Comparison of ENCODE assay signal across 26 cellular contexts in the genomic region with DNA sequence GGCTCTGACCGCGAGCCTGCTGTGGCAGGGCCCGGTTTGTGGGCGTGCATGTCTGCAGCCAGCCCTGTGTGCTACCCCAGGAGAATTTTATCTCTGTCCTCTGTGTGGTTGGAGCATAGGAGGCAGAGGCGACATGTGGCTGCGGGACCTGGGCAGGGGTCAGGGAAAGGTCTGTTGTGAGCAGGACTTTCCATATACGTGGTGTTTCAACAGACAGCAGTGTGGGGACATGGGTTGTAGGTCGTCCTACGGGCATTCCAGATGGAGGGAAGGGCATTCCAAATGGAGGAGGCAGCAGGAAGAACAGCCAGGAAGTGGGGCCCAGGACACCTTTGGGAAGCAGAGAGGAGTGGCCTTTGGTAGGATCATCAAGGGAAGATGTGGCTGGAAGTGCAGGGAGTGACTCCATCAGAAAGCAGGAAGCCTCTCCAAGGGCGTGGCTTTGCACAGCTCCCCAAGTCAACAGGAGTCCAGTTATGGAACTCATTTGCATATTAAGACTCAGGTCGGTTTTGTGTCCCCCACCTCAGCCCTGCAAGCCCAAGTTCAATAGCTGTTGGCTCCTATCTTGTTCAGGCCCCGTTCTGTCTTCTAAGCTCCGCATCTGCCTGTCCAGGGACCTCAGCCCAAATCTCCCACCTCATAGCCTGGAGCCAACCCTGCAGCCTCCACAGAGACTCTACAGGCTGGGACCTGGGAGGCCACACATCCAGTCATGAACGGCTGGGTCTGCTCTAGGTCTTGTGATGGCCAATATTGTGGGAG.
DNase-seq lines count a peak whose midpoint lies in the region; ATAC-seq, FAIRE-seq and TF ChIP-seq lines count a peak whose summit lies in the region.
"Had no signal": no experiment of that assay in that cellular context is flagged by ENCODE, and none has a peak within 500 bp of the region (broad histone marks: within the 10 kb centered on the region; RNA-seq: fewer than 3 reads in every experiment).

No MANE protein-coding gene starts in this region.

- no peak overlapping the region for H3K27ac ChIP-seq in BLaER1 treated with 17β-estradiol and CSF1 and Interleukin-3, amounts not matched to agents 10 nM and 100 nM
- H3K27ac ChIP-seq in esophagus muscularis mucosa (replicated peaks in 1 of 4) (no peak overlapping the region), smooth muscle cell (ENCODE audit: low read depth) (peak overlapping the region; percentile 20)
- H3K27ac ChIP-seq: breast epithelium, C4-2B, gastrocnemius medialis, SK-N-MC, skin epidermis, stomach, tibial nerve had no signal

- peaks cover 0 to 10% (median 0%) of the 10 kb centered on the region in 11 experiments; a peak in 3 of 22 replicates for H3K27me3 ChIP-seq in BLaER1 treated with 17β-estradiol and CSF1 and Interleukin-3, amounts not matched to agents 10 nM and 100 nM
- H3K27me3 ChIP-seq in H7 (ENCODE audit: control insufficient read depth, insufficient read depth, low read length) (no peaks in the 10 kb centered on the region), esophagus muscularis mucosa (peaks cover 0 to 60% (median 0%) of the 10 kb centered on the region in 4 donors), smooth muscle cell (ENCODE audit: low read depth) (no peaks in the 10 kb centered on the region)
- H3K27me3 ChIP-seq: breast epithelium, gastrocnemius medialis had no signal

- no peak for TF ChIP-seq CTCF in esophagus muscularis mucosa (IDR thresholded peaks at IDR 0.05)
- TF ChIP-seq CTCF in smooth muscle cell (IDR thresholded peaks at IDR 0.05; ENCODE audit: borderline replicate concordance, insufficient read depth, poor library complexity, severe bottlenecking): no peak

- WGBS in esophagus muscularis mucosa: 85% methylated on average over 14 of the region's 14 CpGs
- 47% methylated on average over 14 of the region's 14 CpGs for WGBS in smooth muscle cell (ENCODE audit: low lambda C conversion rate)

- no peaks in the 10 kb centered on the region for H3K36me3 ChIP-seq in BLaER1 treated with 17β-estradiol and CSF1 and Interleukin-3, amounts not matched to agents 10 nM and 100 nM
- no peaks in the 10 kb centered on the region for H3K36me3 ChIP-seq in H7 (replicated peaks; ENCODE audit: control insufficient read depth, insufficient read depth, low read length)
- no peaks in the 10 kb centered on the region for H3K36me3 ChIP-seq in esophagus muscularis mucosa
- H3K36me3 ChIP-seq in smooth muscle cell (ENCODE audit: low read depth): no peaks in the 10 kb centered on the region
- H3K36me3 ChIP-seq: breast epithelium, gastrocnemius medialis, stomach, tibial nerve had no signal

- peak overlapping the region; percentile 18 to 91 (median 71); a peak in 20 of 22 replicates for H3K4me2 ChIP-seq in BLaER1 treated with 17β-estradiol and CSF1 and Interleukin-3, amounts not matched to agents 10 nM and 100 nM
- H3K4me2 ChIP-seq in smooth muscle cell: peak overlapping the region; percentile 58

- no peak overlapping the region for H2AFZ ChIP-seq in smooth muscle cell (ENCODE audit: low read depth)

- H3K79me2 ChIP-seq in smooth muscle cell (ENCODE audit: low read depth): no peaks in the 10 kb centered on the region

- no peaks in the 10 kb centered on the region for H3K9me3 ChIP-seq in BLaER1 treated with 17β-estradiol and CSF1 and Interleukin-3, amounts not matched to agents 10 nM and 100 nM (replicated peaks in 1 of 11)
- H3K9me3 ChIP-seq in esophagus muscularis mucosa (no peaks in the 10 kb centered on the region), smooth muscle cell (replicated peaks; ENCODE audit: low read depth) (no peaks in the 10 kb centered on the region)
- H3K9me3 ChIP-seq: breast epithelium, Caco-2, gastrocnemius medialis, stomach, tibial nerve had no signal

- H3F3A ChIP-seq in smooth muscle cell (ENCODE audit: low read depth): peaks cover 4% of the 10 kb centered on the region

- DNase-seq in H7 (peak; percentile 18), esophagus muscularis mucosa (ENCODE audit: extremely low spot score) (peak; percentile 70), smooth muscle cell (lab: John Stamatoyannopoulos, UW; ENCODE audit: unreplicated experiment) (no peak), dedifferentiated amniotic fluid mesenchymal stem cell (ENCODE audit: extremely low spot score) (no peak), HTR-8/SVneo (ENCODE audit: insufficient read length, low spot score) (no peak)
- DNase-seq: Caco-2, DMS79 treated with DMSO at 0.1 percent for 48 hours, gastrocnemius medialis, KG1, left colon, MM.1S, NCI-H1436, NCI-H446, NCI-H82, nucleus accumbens had no signal

- H3K4me1 ChIP-seq in BLaER1 treated with 17β-estradiol and CSF1 and Interleukin-3, amounts not matched to agents 10 nM and 100 nM: peaks cover 26 to 68% (median 62%) of the 10 kb centered on the region in 10 experiments; a peak in 19 of 20 replicates
- H3K4me1 ChIP-seq in esophagus muscularis mucosa: no peaks in the 10 kb centered on the region
- H3K4me1 ChIP-seq in smooth muscle cell (ENCODE audit: low read depth): peaks cover 10% of the 10 kb centered on the region
- H3K4me1 ChIP-seq: breast epithelium, Caco-2, gastrocnemius medialis, stomach, tibial nerve had no signal

- H3K4me3 ChIP-seq in BLaER1 treated with 17β-estradiol and CSF1 and Interleukin-3, amounts not matched to agents 10 nM and 100 nM: no peak overlapping the region
- H3K4me3 ChIP-seq in H7 (ENCODE audit: insufficient read depth, low read depth, low read length): no peak overlapping the region
- no peak overlapping the region for H3K4me3 ChIP-seq in esophagus muscularis mucosa
- no peak overlapping the region for H3K4me3 ChIP-seq in smooth muscle cell
- H3K4me3 ChIP-seq: breast epithelium, gastrocnemius medialis, SK-N-MC, skin epidermis, stomach, tibial nerve had no signal

- no peak for TF ChIP-seq POLR2A in esophagus muscularis mucosa (IDR thresholded peaks at IDR 0.05; ENCODE audit: low read depth)

- no peak for FAIRE-seq in HTR-8/SVneo (lab: Jason Lieb, UNC)
- FAIRE-seq: colon had no signal

- TF ChIP-seq EP300 in esophagus muscularis mucosa (IDR thresholded peaks at IDR 0.05): no peak

- H4K20me1 ChIP-seq in BLaER1 treated with 17β-estradiol and CSF1 and Interleukin-3, amounts not matched to agents 10 nM and 100 nM: no peaks in the 10 kb centered on the region; a peak in 3 of 22 replicates
- H4K20me1 ChIP-seq in smooth muscle cell (ENCODE audit: low read depth): no peaks in the 10 kb centered on the region

- intact Hi-C loops in esophagus muscularis mucosa (cut with DNase I): no loop called here

- peak overlapping the region in 3 of 11 experiments; percentile 7 to 26 (median 21); a peak in 1 of 22 replicates for H3K9ac ChIP-seq in BLaER1 treated with 17β-estradiol and CSF1 and Interleukin-3, amounts not matched to agents 10 nM and 100 nM
- H3K9ac ChIP-seq in smooth muscle cell (ENCODE audit: low read depth): no peak overlapping the region

- no peak for ATAC-seq in GM18498 (IDR thresholded peaks at IDR 0.05; ENCODE audit: unreplicated experiment)
- ATAC-seq: activated naive CD4-positive, alpha-beta T cell treated with anti-CD3 and anti-CD28 coated beads, Interleukin-2, amount 50 U/mL, for 72 hours; esophagus mucosa; gastrocnemius medialis; left colon had no signal

Comparison
In these comparisons a context has a peak if more than half of its experiments do, and no peak if none do; other contexts are left out.
1. DNase-seq: peak in H7 (single experiment) and esophagus muscularis mucosa (single experiment); none in smooth muscle cell (single experiment), dedifferentiated amniotic fluid mesenchymal stem cell (single experiment) and HTR-8/SVneo (single experiment).